Comparison of ENCODE assay signal across 2 cellular contexts in the genomic region with DNA sequence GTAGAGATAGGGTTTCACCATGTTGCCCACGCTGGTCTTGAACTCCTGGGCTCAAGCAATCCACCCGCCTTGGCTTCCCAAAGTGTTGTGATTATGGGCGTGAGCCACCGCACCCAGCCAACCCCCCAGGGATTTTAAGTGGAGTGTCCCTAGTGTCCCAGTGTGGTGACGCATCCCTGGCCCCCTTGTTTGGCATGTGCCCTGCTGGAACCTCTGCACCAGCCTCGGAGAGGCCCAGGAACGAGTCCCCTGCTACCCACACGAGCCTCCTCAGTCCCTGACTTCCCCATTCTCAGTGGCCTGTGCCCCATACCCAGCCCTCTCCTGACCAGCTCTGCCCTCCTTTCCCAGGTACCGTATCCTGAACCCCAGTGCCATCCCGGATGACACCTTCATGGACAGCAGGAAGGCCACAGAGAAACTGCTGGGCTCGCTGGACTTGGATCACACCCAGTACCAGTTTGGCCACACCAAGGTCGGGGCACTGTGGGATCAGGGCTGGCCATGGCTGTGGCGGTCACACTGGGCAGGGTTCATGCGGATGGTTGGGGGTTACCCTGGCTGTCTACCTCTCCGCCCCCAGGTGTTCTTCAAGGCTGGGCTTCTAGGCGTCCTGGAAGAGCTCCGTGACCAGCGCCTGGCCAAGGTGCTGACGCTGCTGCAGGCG.
TF ChIP-seq lines count a peak whose summit lies in the region.

No MANE protein-coding gene starts in this region.

TF ChIP-seq in HEK293, 187 proteins besides CTCF, POLR2A, EP300 and RAD21:
- TF ChIP-seq ZNF37A (tag by site-specific recombination; IDR thresholded peaks at IDR 0.05) (no peak), KLF1 (tag by site-specific recombination; IDR thresholded peaks at IDR 0.05) (peak; percentile 33; the same call in 1 of the 2 replicates)

TF ChIP-seq in IMR-90, 13 proteins besides CTCF, POLR2A, EP300 and RAD21:
- TF ChIP-seq MAFK (IDR thresholded peaks at IDR 0.05; ENCODE audit: low read depth, low read length) (no peak), FOS (IDR thresholded peaks at IDR 0.05; ENCODE audit: low read depth, low read length) (no peak), MXI1 (IDR thresholded peaks at IDR 0.05; ENCODE audit: borderline replicate concordance, low read depth, low read length) (no peak), MAZ (IDR thresholded peaks at IDR 0.05; ENCODE audit: borderline replicate concordance, low read depth, low read length) (no peak), SMC3 (IDR thresholded peaks at IDR 0.05; ENCODE audit: low read depth, low read length) (no peak), RFX5 (IDR thresholded peaks at IDR 0.05; ENCODE audit: low read depth, low read length) (no peak), RCOR1 (IDR thresholded peaks at IDR 0.05; ENCODE audit: insufficient replicate concordance, low read length) (no peak), CHD1 (IDR thresholded peaks at IDR 0.05; ENCODE audit: low read depth, low read length) (no peak), NFE2L2 (IDR thresholded peaks at IDR 0.05; ENCODE audit: low read depth, low read length) (no peak), BHLHE40 (IDR thresholded peaks at IDR 0.05; ENCODE audit: low read depth, low read length) (no peak)
- TF ChIP-seq, protein P1, sequence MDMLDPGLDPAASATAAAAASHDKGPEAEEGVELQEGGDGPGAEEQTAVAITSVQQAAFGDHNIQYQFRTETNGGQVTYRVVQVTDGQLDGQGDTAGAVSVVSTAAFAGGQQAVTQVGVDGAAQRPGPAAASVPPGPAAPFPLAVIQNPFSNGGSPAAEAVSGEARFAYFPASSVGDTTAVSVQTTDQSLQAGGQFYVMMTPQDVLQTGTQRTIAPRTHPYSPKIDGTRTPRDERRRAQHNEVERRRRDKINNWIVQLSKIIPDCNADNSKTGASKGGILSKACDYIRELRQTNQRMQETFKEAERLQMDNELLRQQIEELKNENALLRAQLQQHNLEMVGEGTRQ (IDR thresholded peaks at IDR 0.05; ENCODE audit: low read depth, low read length): no peak
